9 cellular contexts compared by ENCODE assay signal in the genomic region with DNA sequence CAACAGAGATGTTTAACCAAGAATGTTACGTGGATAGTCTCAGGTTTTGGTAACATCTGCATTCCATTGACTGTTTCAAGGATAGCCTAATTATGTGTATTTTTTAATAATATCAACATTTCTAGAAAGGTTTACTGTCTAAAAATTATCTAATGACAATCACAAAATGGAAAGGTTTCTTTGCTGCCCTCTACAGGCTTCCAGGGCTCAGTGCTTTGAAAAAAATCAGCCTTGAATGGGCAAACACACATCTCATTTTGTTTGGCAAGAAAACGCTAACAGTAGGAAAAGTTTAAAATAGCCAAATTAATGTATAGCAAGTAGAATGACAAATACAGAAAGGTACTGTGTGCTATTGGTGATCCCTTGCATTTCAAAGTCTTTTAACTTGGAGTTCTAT.
A peak's percentile ranks its signal among the peaks of the same experiment; 100 is the strongest.
DNase-seq lines count a peak whose midpoint lies in the region; ATAC-seq and TF ChIP-seq lines count a peak whose summit lies in the region.
"Had no signal": no experiment of that assay in that cellular context is flagged by ENCODE, and none has a peak within 500 bp of the region (broad histone marks: within the 10 kb centered on the region; RNA-seq: fewer than 3 reads in every experiment).

No MANE protein-coding gene starts in this region.

- H3K4me3 ChIP-seq in A673 (ENCODE audit: low read depth, low read length, poor library complexity, severe bottlenecking) (no peak overlapping the region), foreskin fibroblast (ENCODE audit: low read depth in 1 of 2, low read length in 2 of 2) (no peak overlapping the region)
- H3K4me3 ChIP-seq in naive thymus-derived CD4-positive, alpha-beta T cell (ENCODE audit: low read length) = no peak overlapping the region
- H3K4me3 ChIP-seq: skin epidermis had no signal

- POLR2A ChIA-PET in A673 (lab: Charles Lee; ENCODE audit: low non-redundant PET) = no interaction called here
- POLR2A ChIA-PET in naive thymus-derived CD4-positive, alpha-beta T cell (lab: Charles Lee) = no interaction called here

- CTCF ChIA-PET in A673 (lab: Charles Lee) = no interaction called here
- CTCF ChIA-PET in naive thymus-derived CD4-positive, alpha-beta T cell (lab: Charles Lee) = no interaction called here
- CTCF ChIA-PET in activated CD8-positive, alpha-beta memory T cell treated with anti-CD3 and anti-CD28 coated beads, Interleukin-2, amount 10 ng/mL, durations not matched to agents 7 days and 5 days (lab: Charles Lee) = no interaction called here

- intact Hi-C loops in A673 (cut with micrococcal nuclease; ENCODE audit: unreplicated experiment) = loop anchor here (10.0 kb wide), 1 partner anchor 493 kb away; no protein-coding TSS in a partner anchor
- intact Hi-C loops in naive thymus-derived CD4-positive, alpha-beta T cell (cut with micrococcal nuclease) = loop anchor here in 1 of 2 donors (5.0 kb wide), 1 partner anchor 1036 kb away; no protein-coding TSS in a partner anchor

- no peak overlapping the region for H3K27ac ChIP-seq in A673 (ENCODE audit: low read depth, low read length, poor library complexity, severe bottlenecking)
- H3K27ac ChIP-seq in naive thymus-derived CD4-positive, alpha-beta T cell (ENCODE audit: low read depth, low read length) = no peak overlapping the region
- H3K27ac ChIP-seq: skin epidermis had no signal

- no peaks in the 10 kb centered on the region for H3K4me1 ChIP-seq in A673 (ENCODE audit: insufficient read depth, low read length, poor library complexity, severe bottlenecking)
- no peaks in the 10 kb centered on the region for H3K4me1 ChIP-seq in naive thymus-derived CD4-positive, alpha-beta T cell (ENCODE audit: control insufficient read depth in 2 of 2, insufficient read depth in 2 of 2, low read length in 2 of 2)

- BruUV-seq in A673 (replicated peaks; lab: Mats Ljungman, UMichigan) = no TSS peak

- no peaks in the 10 kb centered on the region for H3K36me3 Mint-ChIP-seq in immature natural killer cell
- no peaks in the 10 kb centered on the region for H3K36me3 Mint-ChIP-seq in naive thymus-derived CD4-positive, alpha-beta T cell
- no peaks in the 10 kb centered on the region for H3K36me3 Mint-ChIP-seq in activated CD8-positive, alpha-beta memory T cell treated with anti-CD3 and anti-CD28 coated beads, Interleukin-2, amount 10 ng/mL, durations not matched to agents 7 days and 5 days

- DNase-seq in A673 (ENCODE audit: low spot score) (peak; percentile 14), RKO (ENCODE audit: low spot score) (peak; percentile 33), foreskin fibroblast (peak in 1 of 2 donors; percentile 32), immature natural killer cell (no peak)
- no peak for DNase-seq in naive thymus-derived CD4-positive, alpha-beta T cell
- DNase-seq in activated CD8-positive, alpha-beta memory T cell treated with anti-CD3 and anti-CD28 coated beads, Interleukin-2, amount 10 ng/mL, durations not matched to agents 7 days and 5 days = no peak
- no peak for DNase-seq in activated CD4-positive, alpha-beta T cell treated with anti-CD3 and anti-CD28 coated beads for 48 hours

- ATAC-seq in naive thymus-derived CD4-positive, alpha-beta T cell = no peak
- no peak for ATAC-seq in activated CD8-positive, alpha-beta memory T cell treated with anti-CD3 and anti-CD28 coated beads, Interleukin-2, amount 10 ng/mL, durations not matched to agents 7 days and 5 days

- H3K27ac Mint-ChIP-seq in immature natural killer cell = no peak overlapping the region
- H3K27ac Mint-ChIP-seq in naive thymus-derived CD4-positive, alpha-beta T cell = no peak overlapping the region
- no peak overlapping the region for H3K27ac Mint-ChIP-seq in activated CD8-positive, alpha-beta memory T cell treated with anti-CD3 and anti-CD28 coated beads, Interleukin-2, amount 10 ng/mL, durations not matched to agents 7 days and 5 days

- TF ChIP-seq CTCF in A673 (conservative IDR thresholded peaks at IDR 0.05; ENCODE audit: low read depth, low read length) (peak; percentile 73), GM12873 (IDR thresholded peaks at IDR 0.05; ENCODE audit: insufficient read depth, low read depth, low read length, missing control alignments) (peak; percentile 71), foreskin fibroblast (IDR thresholded peaks at IDR 0.05; ENCODE audit: low read depth, low read length) (peak; percentile 65)

- no peaks in the 10 kb centered on the region for H3K9me3 ChIP-seq in A673 (ENCODE audit: low read depth, low read length, poor library complexity, severe bottlenecking)
- H3K9me3 ChIP-seq in naive thymus-derived CD4-positive, alpha-beta T cell (ENCODE audit: control insufficient read depth in 2 of 3, low read length in 3 of 3) = no peaks in the 10 kb centered on the region

- H3K27me3 ChIP-seq in A673 (replicated peaks; ENCODE audit: insufficient read depth, low read depth, low read length, poor library complexity) = no peaks in the 10 kb centered on the region
- H3K27me3 ChIP-seq in naive thymus-derived CD4-positive, alpha-beta T cell (ENCODE audit: control insufficient read depth in 2 of 2, insufficient read depth in 2 of 2, low read length in 2 of 2) = no peaks in the 10 kb centered on the region

- no peaks in the 10 kb centered on the region for H3K36me3 ChIP-seq in A673 (ENCODE audit: insufficient read depth, low read length, poor library complexity, severe bottlenecking)
- no peaks in the 10 kb centered on the region for H3K36me3 ChIP-seq in naive thymus-derived CD4-positive, alpha-beta T cell (ENCODE audit: control insufficient read depth in 2 of 3, insufficient read depth in 3 of 3, low read length in 3 of 3)

- peaks cover 0 to 2% (median 0%) of the 10 kb centered on the region in 6 donors for H3K9me3 Mint-ChIP-seq in immature natural killer cell
- H3K9me3 Mint-ChIP-seq in naive thymus-derived CD4-positive, alpha-beta T cell = peaks cover 0 to 4% (median 0%) of the 10 kb centered on the region in 11 donors
- H3K9me3 Mint-ChIP-seq in activated CD8-positive, alpha-beta memory T cell treated with anti-CD3 and anti-CD28 coated beads, Interleukin-2, amount 10 ng/mL, durations not matched to agents 7 days and 5 days (ENCODE audit: low read depth) = no peaks in the 10 kb centered on the region

- no peak overlapping the region for H3K4me3 Mint-ChIP-seq in immature natural killer cell
- H3K4me3 Mint-ChIP-seq in naive thymus-derived CD4-positive, alpha-beta T cell = no peak overlapping the region
- no peak overlapping the region for H3K4me3 Mint-ChIP-seq in activated CD8-positive, alpha-beta memory T cell treated with anti-CD3 and anti-CD28 coated beads, Interleukin-2, amount 10 ng/mL, durations not matched to agents 7 days and 5 days

- H3K4me1 Mint-ChIP-seq in immature natural killer cell = no peaks in the 10 kb centered on the region
- no peaks in the 10 kb centered on the region for H3K4me1 Mint-ChIP-seq in naive thymus-derived CD4-positive, alpha-beta T cell
- H3K4me1 Mint-ChIP-seq in activated CD8-positive, alpha-beta memory T cell treated with anti-CD3 and anti-CD28 coated beads, Interleukin-2, amount 10 ng/mL, durations not matched to agents 7 days and 5 days = no peaks in the 10 kb centered on the region

- H3K27me3 Mint-ChIP-seq in immature natural killer cell (ENCODE audit: low read depth in 3 of 3) = peaks cover 0 to 4% (median 1%) of the 10 kb centered on the region in 3 donors
- no peaks in the 10 kb centered on the region for H3K27me3 Mint-ChIP-seq in naive thymus-derived CD4-positive, alpha-beta T cell
- H3K27me3 Mint-ChIP-seq in activated CD8-positive, alpha-beta memory T cell treated with anti-CD3 and anti-CD28 coated beads, Interleukin-2, amount 10 ng/mL, durations not matched to agents 7 days and 5 days = no peaks in the 10 kb centered on the region

Comparison
In these comparisons a context has a peak if more than half of its experiments do, and no peak if none do; other contexts are left out.
1. DNase-seq: peak in A673 (single experiment) and RKO (single experiment); none in immature natural killer cell (0 of 3), naive thymus-derived CD4-positive, alpha-beta T cell (0 of 9), activated CD8-positive, alpha-beta memory T cell treated with anti-CD3 and anti-CD28 coated beads, Interleukin-2, amount 10 ng/mL, durations not matched to agents 7 days and 5 days (single experiment) and activated CD4-positive, alpha-beta T cell treated with anti-CD3 and anti-CD28 coated beads for 48 hours (single experiment).
2. Peak in every context shown above with its lines, with median percentiles within 50 percentile points of each other: CTCF ChIP-seq.